8 cellular contexts compared by ENCODE assay signal in the genomic region with DNA sequence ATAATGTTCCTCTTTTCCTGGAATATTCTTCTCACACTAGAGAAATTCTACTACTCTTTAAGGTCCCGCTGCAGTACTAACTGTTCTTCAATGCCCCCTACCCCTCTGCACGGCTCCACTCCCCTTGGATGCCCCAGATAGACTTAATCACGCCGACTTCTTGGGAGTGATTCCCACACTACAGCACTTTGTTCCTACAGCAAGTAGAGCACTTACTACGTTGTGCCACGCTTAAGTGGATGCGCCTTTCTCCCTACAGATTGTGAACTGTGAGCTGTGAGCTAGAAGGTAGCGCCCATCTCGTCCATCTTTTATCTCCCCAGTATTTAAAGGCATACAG. TPM values are rescaled to one million over a fixed set of nuclear protein-coding genes. Genes with fewer than 3 reads are reported as not detected.
A peak's percentile ranks its signal among the peaks of the same experiment; 100 is the strongest.
DNase-seq lines count a peak whose midpoint lies in the region; ATAC-seq, FAIRE-seq and TF ChIP-seq lines count a peak whose summit lies in the region.

No MANE protein-coding gene starts in this region.

- H3K4me1 ChIP-seq in OCI-LY3 (ENCODE audit: low read length) (peaks cover 10% of the 10 kb centered on the region), H1 (replicated peaks in 1 of 4; ENCODE audit: control insufficient read depth in 3 of 4, insufficient read depth in 4 of 4, low read length in 3 of 4) (peaks cover 2 to 11% (median 4%) of the 10 kb centered on the region in 4 experiments; a peak in 6 of 7 replicates)

- peak overlapping the region; percentile 100 for H3K4me3 ChIP-seq in OCI-LY3 (ENCODE audit: low read length)
- peak overlapping the region; percentile 74 to 95 (median 83); a peak in 5 of 8 replicates for H3K4me3 ChIP-seq in H1 (ENCODE audit: extremely low read depth in 1 of 4, insufficient read depth in 2 of 4, low read depth in 3 of 4, low read length in 4 of 4)

- H3K4me1 Mint-ChIP-seq in Calu3 (ENCODE audit: low read depth, unreplicated experiment), result peaks cover 33% of the 10 kb centered on the region
- peaks cover 40% of the 10 kb centered on the region for H3K4me1 Mint-ChIP-seq in osteocyte (ENCODE audit: unreplicated experiment)

- intact Hi-C loops in Calu3 (cut with micrococcal nuclease; ENCODE audit: unreplicated experiment), result no loop called here

- no peak overlapping the region for H2AK5ac ChIP-seq in H1 (ENCODE audit: low read depth, low read length)

- no peak for TF ChIP-seq RAD21 in H1 (IDR thresholded peaks at IDR 0.05 in 1 of 2, conservative IDR thresholded peaks at IDR 0.05 in 1 of 2; ENCODE audit: low read depth in 2 of 2, low read length in 2 of 2)

- no peak overlapping the region for H2AFZ ChIP-seq in OCI-LY3 (ENCODE audit: low read depth, low read length)
- peak overlapping the region; percentile 35; the same call in 1 of the 2 replicates for H2AFZ ChIP-seq in H1 (ENCODE audit: low read length)

- no peak overlapping the region for H2BK15ac ChIP-seq in H1 (ENCODE audit: low read length)

- H2BK120ac ChIP-seq in H1 (replicated peaks; ENCODE audit: low read depth, low read length), result no peak overlapping the region

- H3K27me3 Mint-ChIP-seq in Calu3 (ENCODE audit: unreplicated experiment) (no peaks in the 10 kb centered on the region), osteocyte (ENCODE audit: unreplicated experiment) (no peaks in the 10 kb centered on the region)

- CTCF ChIA-PET in Calu3 (lab: Charles Lee) (interaction anchor here (0.6 to 4.5 kb wide), 4 partner anchors 23 to 117 kb away, joined by 3 to 27 read pairs (median 10); a partner anchor contains a TSS), H1 (lab: Charles Lee; ENCODE audit: partially characterized antibody) (interaction anchor here (0.8 to 1.8 kb wide), 3 partner anchors 27 to 114 kb away, joined by 3 to 9 read pairs (median 5); no protein-coding TSS in a partner anchor)

- H3K27ac Mint-ChIP-seq in Calu3 (ENCODE audit: unreplicated experiment), result peak overlapping the region; percentile 63
- H3K27ac Mint-ChIP-seq in osteocyte (ENCODE audit: unreplicated experiment), result peak overlapping the region; percentile 98

- H3K27me3 ChIP-seq in OCI-LY3 (ENCODE audit: low read depth, low read length) (no peaks in the 10 kb centered on the region), H1 (replicated peaks in 1 of 4; ENCODE audit: control insufficient read depth in 3 of 4, extremely low read depth in 1 of 4, insufficient read depth in 3 of 4, low read length in 3 of 4) (peaks cover 44 to 80% (median 65%) of the 10 kb centered on the region in 4 experiments)

- H3K27ac ChIP-seq in OCI-LY3 (ENCODE audit: low read length), result no peak overlapping the region
- H3K27ac ChIP-seq in H1 (ENCODE audit: low read depth, low read length), result no peak overlapping the region

- H3K23me2 ChIP-seq in H1 (ENCODE audit: low read depth, low read length), result peaks cover 10% of the 10 kb centered on the region

- H4K5ac ChIP-seq in H1 (ENCODE audit: insufficient read length, low read depth, low read length), result no peak overlapping the region

- H3K9me3 Mint-ChIP-seq in Calu3 (ENCODE audit: low read depth, unreplicated experiment) (peaks cover 3% of the 10 kb centered on the region), osteocyte (ENCODE audit: unreplicated experiment) (peaks cover 16% of the 10 kb centered on the region)

- H3K9me3 ChIP-seq in OCI-LY3 (ENCODE audit: insufficient read depth, low read length) (peaks cover 10% of the 10 kb centered on the region; the same call in 1 of the 2 replicates), H1 (ENCODE audit: insufficient read depth in 2 of 2, low read depth in 1 of 2, low read length in 1 of 2) (peaks cover 10 to 25% of the 10 kb centered on the region in 2 experiments)

- no peaks in the 10 kb centered on the region for H3K79me1 ChIP-seq in H1 (ENCODE audit: low read depth, low read length)

- ATAC-seq in GM18519 (IDR thresholded peaks at IDR 0.05; ENCODE audit: low FRiP score, unreplicated experiment), result no peak

- no peak overlapping the region for H3K56ac ChIP-seq in H1 (replicated peaks; ENCODE audit: insufficient read length, low read depth, low read length)

- TF ChIP-seq CTCF in Calu3 (IDR thresholded peaks at IDR 0.05; ENCODE audit: unreplicated experiment), result no peak
- no peak for TF ChIP-seq CTCF in OCI-LY3 (IDR thresholded peaks at IDR 0.05; ENCODE audit: low read depth, low read length)
- TF ChIP-seq CTCF in H1 (IDR thresholded peaks at IDR 0.05; ENCODE audit: control extremely low read depth in 1 of 3, insufficient read depth in 1 of 3, low read depth in 1 of 3, low read length in 3 of 3), result no peak
- no peak for TF ChIP-seq CTCF in osteocyte (IDR thresholded peaks at IDR 0.05)
- TF ChIP-seq CTCF in D721Med (IDR thresholded peaks at IDR 0.05; ENCODE audit: insufficient read depth, missing control alignments), result no peak

- FAIRE-seq in H1 (lab: Jason Lieb, UNC) (no peak), D721Med (lab: Jason Lieb, UNC) (no peak)

- no peak overlapping the region for H3K18ac ChIP-seq in H1 (ENCODE audit: extremely low read depth, low read length)

- H4K91ac ChIP-seq in H1 (replicated peaks; ENCODE audit: insufficient read length, low read length), result no peak overlapping the region

- peak overlapping the region; percentile 91 for H3K4me3 Mint-ChIP-seq in Calu3 (ENCODE audit: low read depth, unreplicated experiment)
- peak overlapping the region; percentile 95 for H3K4me3 Mint-ChIP-seq in osteocyte (ENCODE audit: unreplicated experiment)

- H3K36me3 Mint-ChIP-seq in Calu3 (ENCODE audit: insufficient read depth, unreplicated experiment) (peaks cover 66% of the 10 kb centered on the region), osteocyte (ENCODE audit: unreplicated experiment) (peaks cover 45% of the 10 kb centered on the region)

- H2BK12ac ChIP-seq in H1 (ENCODE audit: low read depth, low read length), result no peak overlapping the region

- TF ChIP-seq POLR2A in H1 (IDR thresholded peaks at IDR 0.05; ENCODE audit: control extremely low read depth in 1 of 2, low read depth in 2 of 2, low read length in 2 of 2), result no peak

- H3K79me2 ChIP-seq in OCI-LY3 (ENCODE audit: low read length), result peaks cover 12% of the 10 kb centered on the region
- no peaks in the 10 kb centered on the region for H3K79me2 ChIP-seq in H1 (ENCODE audit: control insufficient read depth in 1 of 2, insufficient read depth in 2 of 2, low read length in 2 of 2)

- POLR2A ChIA-PET in H1 (lab: Charles Lee; ENCODE audit: partially characterized antibody), result interaction anchor here (1.4 to 2.5 kb wide), 2 partner anchors 10 to 18 kb away, joined by 4 to 17 read pairs; no protein-coding TSS in a partner anchor

- H2BK20ac ChIP-seq in H1 (ENCODE audit: low read length), result no peak overlapping the region

- no peak overlapping the region for H4K8ac ChIP-seq in H1 (ENCODE audit: extremely low read depth, insufficient read depth, low read length)

- H3K4me2 ChIP-seq in OCI-LY3 (ENCODE audit: low read length) (peak overlapping the region; percentile 97), H1 (ENCODE audit: insufficient read depth in 1 of 2, low read depth in 2 of 2, low read length in 2 of 2) (peak overlapping the region; percentile 76 to 96)

- no peak overlapping the region for H3K14ac ChIP-seq in H1 (ENCODE audit: insufficient read length)

- no peak for TF ChIP-seq EP300 in H1 (IDR thresholded peaks at IDR 0.05; ENCODE audit: borderline replicate concordance in 1 of 2, low read depth in 2 of 2, low read length in 2 of 2)

- no peak overlapping the region for H3K4ac ChIP-seq in H1 (replicated peaks; ENCODE audit: insufficient read length, low read depth, low read length)

- no peak overlapping the region for H2BK5ac ChIP-seq in H1 (ENCODE audit: low read depth, low read length)

- H3K9ac ChIP-seq in OCI-LY3 (ENCODE audit: low read length), result peak overlapping the region; percentile 84
- H3K9ac ChIP-seq in H1 (replicated peaks in 1 of 4; ENCODE audit: extremely low read depth in 1 of 4, low read depth in 3 of 4, low read length in 3 of 4), result no peak overlapping the region

- peaks cover 19% of the 10 kb centered on the region for H3K36me3 ChIP-seq in OCI-LY3 (replicated peaks; ENCODE audit: low read depth, low read length)
- peaks cover 0 to 6% (median 3%) of the 10 kb centered on the region in 4 experiments; a peak in 4 of 8 replicates for H3K36me3 ChIP-seq in H1 (ENCODE audit: control insufficient read depth in 2 of 4, insufficient read depth in 4 of 4, low read length in 3 of 4)

- BruUV-seq in Calu3 (replicated peaks; lab: Mats Ljungman, UMichigan), result TSS peak; percentile 34

- H4K20me1 ChIP-seq in OCI-LY3 (ENCODE audit: insufficient read depth, low read length) (no peaks in the 10 kb centered on the region), H1 (replicated peaks in 1 of 2; ENCODE audit: control insufficient read depth in 1 of 2, insufficient read depth in 2 of 2, low read length in 2 of 2) (peaks cover 7% of the 10 kb centered on the region in 2 experiments)

- no peak overlapping the region for H3K23ac ChIP-seq in H1 (ENCODE audit: insufficient read length)

- DNase-seq in Calu3, result no peak
- DNase-seq in H1 (ENCODE audit: low read depth in 1 of 2, low spot score in 2 of 2), result no peak
- no peak for DNase-seq in osteocyte (ENCODE audit: extremely low spot score, unreplicated experiment)
- DNase-seq in D721Med (ENCODE audit: insufficient read length, low spot score), result no peak
- DNase-seq in GOT3 (lab: John Stamatoyannopoulos, UW), result no peak
- DNase-seq in GF-D8 (lab: John Stamatoyannopoulos, UW), result no peak

- 76% methylated on average over 9 of the region's 9 CpGs; no CpG with 5 or more reads in 1 of the 2 experiments for WGBS in H1 (ENCODE audit: extremely low coverage in 1 of 2, insufficient coverage in 1 of 2, insufficient read length in 1 of 2, insufficient replicate concordance in 2 of 2, low coverage in 1 of 2, low lambda C conversion rate in 2 of 2, missing lambda C conversion rate in 1 of 2), 2 experiments

RNA-seq across cellular contexts. Expression of a gene that starts 2.2 kb away (rescaled TPM):
- total RNA-seq in Calu3 (2022) (5.8 and 6.1 TPM in 2 replicates), osteocyte (17.4 and 18.4 TPM in 2 replicates)
- total RNA-seq in H1 (2021; fragmentation: NEBNext Ultra II Directional; extraction: Animal tissue kit (Norgen Biotek cat#: 25700)), result 1.6 and 1.8 TPM in 2 replicates
- 0.31 and 0.65 TPM in 2 replicates for polyA plus RNA-seq in H1 (2011; rRNA removed)
- polyA plus RNA-seq in H1 (2011; cell fraction: cytosol; rRNA removed), result 0.58 TPM
- polyA plus RNA-seq in H1 (2011; cell fraction: nucleus; rRNA removed), result 0.41 TPM
- polyA plus RNA-seq in H1 (2012, experiment 1 of 2), result 0.86 to 1.2 TPM (median 0.91 TPM) in 4 replicates
- 0.07 TPM for polyA plus RNA-seq in H1 (2012, experiment 2 of 2)
- polyA plus RNA-seq in H1 (2013, experiment 1 of 2), result 0.81 TPM
- polyA plus RNA-seq in H1 (2013, experiment 2 of 2), result 0.75 TPM
- polyA minus RNA-seq in H1 (2011; rRNA and poly(A)+ RNA removed), result 1.5 and 2.6 TPM in 2 replicates
- 0.73 TPM for polyA minus RNA-seq in H1 (2011; cell fraction: cytosol; rRNA and poly(A)+ RNA removed)
- polyA minus RNA-seq in H1 (2011; cell fraction: nucleus; rRNA and poly(A)+ RNA removed), result 1.4 TPM

RNA-seq across cellular contexts. Expression of a gene that starts 23.3 kb away (rescaled TPM):
- total RNA-seq in Calu3 (2022) (126 TPM in 2 replicates), osteocyte (140 and 151 TPM in 2 replicates)
- total RNA-seq in H1 (2021; fragmentation: NEBNext Ultra II Directional; extraction: Animal tissue kit (Norgen Biotek cat#: 25700)), result 203 and 214 TPM in 2 replicates
- 76.8 and 110 TPM in 2 replicates for polyA plus RNA-seq in H1 (2011; rRNA removed)
- polyA plus RNA-seq in H1 (2011; cell fraction: cytosol; rRNA removed), result 157 TPM
- polyA plus RNA-seq in H1 (2011; cell fraction: nucleus; rRNA removed), result 30.5 TPM
- polyA plus RNA-seq in H1 (2012, experiment 1 of 2), result 159 to 195 TPM (median 176 TPM) in 4 replicates
- polyA plus RNA-seq in H1 (2012, experiment 2 of 2), result 19.5 TPM
- polyA plus RNA-seq in H1 (2013, experiment 1 of 2), result 105 TPM
- polyA plus RNA-seq in H1 (2013, experiment 2 of 2), result 107 TPM
- 106 and 111 TPM in 2 replicates for polyA minus RNA-seq in H1 (2011; rRNA and poly(A)+ RNA removed)
- polyA minus RNA-seq in H1 (2011; cell fraction: cytosol; rRNA and poly(A)+ RNA removed), result 67.5 TPM
- polyA minus RNA-seq in H1 (2011; cell fraction: nucleus; rRNA and poly(A)+ RNA removed), result 50.2 TPM

RNA-seq across cellular contexts. Expression of a gene that starts 57.1 kb away (rescaled TPM):
- total RNA-seq in Calu3 (2022) (1.5 and 2.7 TPM in 2 replicates), osteocyte (4.0 and 4.6 TPM in 2 replicates)
- total RNA-seq in H1 (2021; fragmentation: NEBNext Ultra II Directional; extraction: Animal tissue kit (Norgen Biotek cat#: 25700)), result 0.21 TPM in 1 of 2 replicates, not detected in the other
- polyA plus RNA-seq in H1 (2011; rRNA removed), result 0.08 and 0.13 TPM in 2 replicates
- polyA plus RNA-seq in H1 (2011; cell fraction: cytosol; rRNA removed), result 0.17 TPM
- 0.09 TPM for polyA plus RNA-seq in H1 (2011; cell fraction: nucleus; rRNA removed)
- polyA plus RNA-seq in H1 (2012, experiment 1 of 2), result 0.11 to 0.28 TPM (median 0.19 TPM) in 3 of 4 replicates, not detected in the other
- 0.10 TPM for polyA plus RNA-seq in H1 (2012, experiment 2 of 2)
- 0.22 TPM for polyA plus RNA-seq in H1 (2013, experiment 1 of 2)
- polyA plus RNA-seq in H1 (2013, experiment 2 of 2), result 0.15 TPM
- 0.38 TPM in 1 of 2 replicates, not detected in the other for polyA minus RNA-seq in H1 (2011; rRNA and poly(A)+ RNA removed)
- polyA minus RNA-seq in H1 (2011; cell fraction: cytosol; rRNA and poly(A)+ RNA removed), result not detected
- polyA minus RNA-seq in H1 (2011; cell fraction: nucleus; rRNA and poly(A)+ RNA removed), result 0.40 TPM
